16 cellular contexts compared by ENCODE assay signal in genomic region chr18:60508108-60508507, GRCh38.
"Had no signal": no experiment of that assay in that cellular context is flagged by ENCODE, and none has a peak within 500 bp of the region (broad histone marks: within the 10 kb centered on the region; RNA-seq: fewer than 3 reads in every experiment).

No MANE protein-coding gene starts in this region.

- H3K4me1 ChIP-seq: adrenal gland, body of pancreas, right atrium auricular region, thyroid gland had no signal

- DNase-seq: activated B cell treated with CpG ODN at 0.5 μM for 24 hours; activated CD4-positive, alpha-beta T cell treated with anti-CD3 and anti-CD28 coated beads, Interleukin-2, amount 10 ng/mL, durations not matched to agents 24 days and 14 days; activated CD8-positive, alpha-beta memory T cell treated with anti-CD3 and anti-CD28 coated beads for 24 hours; activated naive CD4-positive, alpha-beta T cell treated with anti-CD3 and anti-CD28 coated beads, Interleukin-2, amount 10 ng/mL, durations not matched to agents 7 days and 5 days; adrenal gland; body of pancreas; effector memory CD8-positive, alpha-beta T cell; immature natural killer cell; left cardiac atrium; naive thymus-derived CD8-positive, alpha-beta T cell; nucleus accumbens; small intestine; thyroid gland had no signal

- H3K36me3 ChIP-seq: adrenal gland, right atrium auricular region, thyroid gland had no signal

- H3K27me3 ChIP-seq: adrenal gland, body of pancreas, right atrium auricular region, thyroid gland had no signal

- ATAC-seq: body of pancreas; effector memory CD8-positive, alpha-beta T cell; left cardiac atrium; naive thymus-derived CD8-positive, alpha-beta T cell; stimulated activated effector memory CD8-positive, alpha-beta T cell treated with anti-CD3 and anti-CD28 coated beads, Interleukin-12 subunit alpha, Interleukin-12 subunit beta, amount 100 ng/mL, for 72 hours had no signal

- H3K9me3 ChIP-seq: adrenal gland, body of pancreas, right atrium auricular region, thyroid gland had no signal

- H3K4me3 ChIP-seq: adrenal gland, body of pancreas, right atrium auricular region, thyroid gland had no signal

- H3K27ac ChIP-seq: adrenal gland, body of pancreas, epithelial cell of prostate, right atrium auricular region, thyroid gland had no signal
